9 cellular contexts compared by ENCODE assay signal in the genomic region with DNA sequence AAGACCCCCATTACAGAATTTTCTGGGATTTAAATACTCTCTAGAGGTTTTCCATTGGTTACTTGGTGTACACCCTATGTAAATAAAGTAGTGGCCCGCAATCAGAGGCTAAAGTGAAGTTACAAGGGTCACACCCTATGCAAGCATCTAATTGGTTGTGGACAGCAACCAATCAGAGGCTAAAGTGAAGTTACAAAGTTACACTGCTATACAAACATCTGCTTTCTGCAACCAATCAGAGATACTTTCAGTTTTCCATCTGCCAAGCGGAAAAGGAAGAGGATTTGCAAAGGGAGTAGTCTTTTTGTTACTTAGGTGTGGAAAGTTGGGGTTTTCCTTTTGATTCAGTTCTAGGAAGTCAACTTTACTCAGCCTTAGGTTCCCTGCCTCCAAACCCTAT. TPM values are rescaled to one million over a fixed set of nuclear protein-coding genes. Genes with fewer than 3 reads are reported as not detected.
DNase-seq lines count a peak whose midpoint lies in the region; ATAC-seq and TF ChIP-seq lines count a peak whose summit lies in the region.
"Had no signal": no experiment of that assay in that cellular context is flagged by ENCODE, and none has a peak within 500 bp of the region (broad histone marks: within the 10 kb centered on the region; RNA-seq: fewer than 3 reads in every experiment).

No MANE protein-coding gene starts in this region.

- WGBS in right lobe of liver (ENCODE audit: insufficient coverage, low coverage, low lambda C conversion rate, missing lambda C conversion rate), result 44% methylated on average over 2 of the region's 2 CpGs

- H3K4me1 ChIP-seq in A673 (ENCODE audit: insufficient read depth, low read length, poor library complexity, severe bottlenecking) (no peaks in the 10 kb centered on the region), right lobe of liver (no peaks in the 10 kb centered on the region)

- ATAC-seq in HG02610 (IDR thresholded peaks at IDR 0.05; ENCODE audit: unreplicated experiment) (peak; percentile 41), right lobe of liver (peak; percentile 69 to 82 (median 78)), GM21526 (IDR thresholded peaks at IDR 0.05; ENCODE audit: low FRiP score, unreplicated experiment) (no peak)
- ATAC-seq in activated naive CD8-positive, alpha-beta T cell treated with anti-CD3 and anti-CD28 coated beads, Interleukin-2, amount 10 ng/mL, durations not matched to agents 7 days and 5 days (ENCODE audit: low read depth), result peak; percentile 58

- TF ChIP-seq CTCF in A673 (conservative IDR thresholded peaks at IDR 0.05; ENCODE audit: low read depth, low read length), result no peak
- TF ChIP-seq CTCF in right lobe of liver (IDR thresholded peaks at IDR 0.05), result no peak

- H3K4me3 Mint-ChIP-seq in activated naive CD8-positive, alpha-beta T cell treated with anti-CD3 and anti-CD28 coated beads, Interleukin-2, amount 10 ng/mL, durations not matched to agents 7 days and 5 days, result peak overlapping the region; percentile 80

- H3K4me3 ChIP-seq in A673 (ENCODE audit: low read depth, low read length, poor library complexity, severe bottlenecking) (no peak overlapping the region), right lobe of liver (peak overlapping the region; percentile 3 to 41 (median 8))
- H3K4me3 ChIP-seq: PC-9 had no signal

- CTCF ChIA-PET in A673 (lab: Charles Lee), result no interaction called here

- no peaks in the 10 kb centered on the region for H3K9me3 Mint-ChIP-seq in activated naive CD8-positive, alpha-beta T cell treated with anti-CD3 and anti-CD28 coated beads, Interleukin-2, amount 10 ng/mL, durations not matched to agents 7 days and 5 days

- H3K9me3 ChIP-seq in A673 (ENCODE audit: low read depth, low read length, poor library complexity, severe bottlenecking), result no peaks in the 10 kb centered on the region
- no peaks in the 10 kb centered on the region for H3K9me3 ChIP-seq in right lobe of liver

- DNase-seq in A673 (ENCODE audit: low spot score) (peak; percentile 44), right lobe of liver (peak in 1 of 3 donors; percentile 48), mucosa of gallbladder (ENCODE audit: low spot score) (no peak), ureter (ENCODE audit: low spot score) (no peak), NCI-H1105 (lab: John Stamatoyannopoulos, UW) (no peak)
- no peak for DNase-seq in activated naive CD8-positive, alpha-beta T cell treated with anti-CD3 and anti-CD28 coated beads, Interleukin-2, amount 10 ng/mL, durations not matched to agents 7 days and 5 days
- DNase-seq: PC-9 had no signal

- TF ChIP-seq POLR2A in right lobe of liver (IDR thresholded peaks at IDR 0.05), result no peak

- H3K27me3 ChIP-seq in A673 (replicated peaks; ENCODE audit: insufficient read depth, low read depth, low read length, poor library complexity) (no peaks in the 10 kb centered on the region), right lobe of liver (no peaks in the 10 kb centered on the region)

- intact Hi-C loops in A673 (cut with micrococcal nuclease; ENCODE audit: unreplicated experiment), result loop anchor here (10.0 kb wide), 1 partner anchor 107 kb away; the partner anchor contains the start of genes COX7B and MAGT1
- intact Hi-C loops in right lobe of liver (cut with DNase I), result no loop called here

- peaks cover 13% of the 10 kb centered on the region for H3K4me1 Mint-ChIP-seq in activated naive CD8-positive, alpha-beta T cell treated with anti-CD3 and anti-CD28 coated beads, Interleukin-2, amount 10 ng/mL, durations not matched to agents 7 days and 5 days

- no TSS peak for BruUV-seq in A673 (replicated peaks; lab: Mats Ljungman, UMichigan)

- no peaks in the 10 kb centered on the region for H3K27me3 Mint-ChIP-seq in activated naive CD8-positive, alpha-beta T cell treated with anti-CD3 and anti-CD28 coated beads, Interleukin-2, amount 10 ng/mL, durations not matched to agents 7 days and 5 days

- H3K36me3 Mint-ChIP-seq in activated naive CD8-positive, alpha-beta T cell treated with anti-CD3 and anti-CD28 coated beads, Interleukin-2, amount 10 ng/mL, durations not matched to agents 7 days and 5 days, result peaks cover 3% of the 10 kb centered on the region

- H3K36me3 ChIP-seq in A673 (ENCODE audit: insufficient read depth, low read length, poor library complexity, severe bottlenecking) (no peaks in the 10 kb centered on the region), right lobe of liver (no peaks in the 10 kb centered on the region)

- H3K27ac ChIP-seq in A673 (ENCODE audit: low read depth, low read length, poor library complexity, severe bottlenecking) (no peak overlapping the region), right lobe of liver (no peak overlapping the region)
- H3K27ac ChIP-seq: PC-9 had no signal

- POLR2A ChIA-PET in A673 (lab: Charles Lee; ENCODE audit: low non-redundant PET), result no interaction called here
- POLR2A ChIA-PET in activated naive CD8-positive, alpha-beta T cell treated with anti-CD3 and anti-CD28 coated beads, Interleukin-2, amount 10 ng/mL, durations not matched to agents 7 days and 5 days (lab: Charles Lee), result interaction anchor here (1.2 kb wide), 1 partner anchor 107 kb away, joined by 5 read pairs; the partner anchor contains the start of gene MAGT1

- H3K27ac Mint-ChIP-seq in activated naive CD8-positive, alpha-beta T cell treated with anti-CD3 and anti-CD28 coated beads, Interleukin-2, amount 10 ng/mL, durations not matched to agents 7 days and 5 days, result peak overlapping the region; percentile 85

RNA-seq across cellular contexts. Expression of gene ATRX, which starts 2.0 kb away (rescaled TPM):
- total RNA-seq in A673 (2021), result 101 and 112 TPM in 2 replicates
- total RNA-seq in activated naive CD8-positive, alpha-beta T cell treated with anti-CD3 and anti-CD28 coated beads, Interleukin-2, amount 10 ng/mL, durations not matched to agents 7 days and 5 days, result 10 to 100 TPM; 86.7 to 96.1 TPM
- 10 to 100 TPM; 15.9 to 32.2 (median 21.3) TPM for total RNA-seq in right lobe of liver
- total RNA-seq in mucosa of gallbladder, result 77.3 TPM
- total RNA-seq in ureter, result 105 TPM
